Comparison of ENCODE assay signal across 15 cellular contexts in genomic region chr11:18671246-18671645, GRCh38. TPM values are rescaled to one million over a fixed set of nuclear protein-coding genes. Genes with fewer than 3 reads are reported as not detected.
DNase-seq lines count a peak whose midpoint lies in the region; ATAC-seq, FAIRE-seq and TF ChIP-seq lines count a peak whose summit lies in the region.
"Had no signal": no experiment of that assay in that cellular context is flagged by ENCODE, and none has a peak within 500 bp of the region (broad histone marks: within the 10 kb centered on the region; RNA-seq: fewer than 3 reads in every experiment).

No MANE protein-coding gene starts in this region.

- no peaks in the 10 kb centered on the region for H3K36me3 Mint-ChIP-seq in CD4-positive, CD25-positive, alpha-beta regulatory T cell
- H3K36me3 Mint-ChIP-seq in CD8-positive, alpha-beta memory T cell: peaks cover 0 to 3% (median 0%) of the 10 kb centered on the region in 3 donors
- no peaks in the 10 kb centered on the region for H3K36me3 Mint-ChIP-seq in activated T-cell treated with anti-CD3 and anti-CD28 coated beads, Interleukin-2, amount 50 U/mL, for 72 hours (ENCODE audit: insufficient read depth in 2 of 2)
- H3K36me3 Mint-ChIP-seq in stimulated activated naive B cell treated with anti-CD40 and anti-IgM and Interleukin-4, amounts not matched to agents 10 μg/mL and 1 μg/mL and 100 μg/mL, for 72 hours: no peaks in the 10 kb centered on the region
- H3K36me3 Mint-ChIP-seq: mesothelial cell of epicardium had no signal

- no peak for TF ChIP-seq POLR2A in GM12891 (IDR thresholded peaks at IDR 0.05; ENCODE audit: low read depth, low read length)

- H3K4me1 ChIP-seq in CD4-positive, CD25-positive, alpha-beta regulatory T cell (ENCODE audit: control insufficient read depth, insufficient read depth, low read length, poor library complexity, severe bottlenecking): peaks cover 24% of the 10 kb centered on the region
- H3K4me1 ChIP-seq in CD8-positive, alpha-beta memory T cell (ENCODE audit: insufficient read depth, low read length): peaks cover 33% of the 10 kb centered on the region
- peaks cover 24% of the 10 kb centered on the region for H3K4me1 ChIP-seq in foreskin keratinocyte
- H3K4me1 ChIP-seq: colonic mucosa, gastrocnemius medialis, Peyer's patch had no signal

- H3K27me3 Mint-ChIP-seq in CD4-positive, CD25-positive, alpha-beta regulatory T cell: peaks cover 12% of the 10 kb centered on the region
- peaks cover 0 to 1% of the 10 kb centered on the region in 2 donors for H3K27me3 Mint-ChIP-seq in CD8-positive, alpha-beta memory T cell
- no peaks in the 10 kb centered on the region for H3K27me3 Mint-ChIP-seq in activated T-cell treated with anti-CD3 and anti-CD28 coated beads, Interleukin-2, amount 50 U/mL, for 72 hours (ENCODE audit: low read depth)
- H3K27me3 Mint-ChIP-seq in stimulated activated naive B cell treated with anti-CD40 and anti-IgM and Interleukin-4, amounts not matched to agents 10 μg/mL and 1 μg/mL and 100 μg/mL, for 72 hours: peaks cover 16 to 23% of the 10 kb centered on the region in 2 donors

- no peaks in the 10 kb centered on the region for H3K27me3 ChIP-seq in CD4-positive, CD25-positive, alpha-beta regulatory T cell (ENCODE audit: control insufficient read depth, insufficient read depth, low read length)
- no peaks in the 10 kb centered on the region for H3K27me3 ChIP-seq in CD8-positive, alpha-beta memory T cell (ENCODE audit: insufficient read depth, low read length, poor library complexity, severe bottlenecking)
- H3K27me3 ChIP-seq in foreskin keratinocyte: no peaks in the 10 kb centered on the region
- H3K27me3 ChIP-seq: colonic mucosa, gastrocnemius medialis, Peyer's patch had no signal

- CTCF ChIA-PET in CD8-positive, alpha-beta memory T cell (lab: Charles Lee): no interaction called here

- no peaks in the 10 kb centered on the region for H3K9me3 Mint-ChIP-seq in CD4-positive, CD25-positive, alpha-beta regulatory T cell
- H3K9me3 Mint-ChIP-seq in CD8-positive, alpha-beta memory T cell: no peaks in the 10 kb centered on the region
- H3K9me3 Mint-ChIP-seq in activated T-cell treated with anti-CD3 and anti-CD28 coated beads, Interleukin-2, amount 50 U/mL, for 72 hours: no peaks in the 10 kb centered on the region
- no peaks in the 10 kb centered on the region for H3K9me3 Mint-ChIP-seq in stimulated activated naive B cell treated with anti-CD40 and anti-IgM and Interleukin-4, amounts not matched to agents 10 μg/mL and 1 μg/mL and 100 μg/mL, for 72 hours
- H3K9me3 Mint-ChIP-seq: mesothelial cell of epicardium had no signal

- FAIRE-seq in GM12891 (lab: Jason Lieb, UNC): no peak

- ATAC-seq in CD4-positive, CD25-positive, alpha-beta regulatory T cell (ENCODE audit: low read depth in 2 of 2): no peak
- ATAC-seq in activated T-cell treated with anti-CD3 and anti-CD28 coated beads, Interleukin-2, amount 50 U/mL, for 72 hours (replicated peaks in 1 of 2): peak; percentile 27 to 42
- peak; percentile 23 for ATAC-seq in foreskin keratinocyte
- no peak for ATAC-seq in stimulated activated naive B cell treated with anti-CD40 and anti-IgM and Interleukin-4, amounts not matched to agents 10 μg/mL and 1 μg/mL and 100 μg/mL, for 72 hours (replicated peaks)
- ATAC-seq: gastrocnemius medialis, left colon had no signal

- no peak overlapping the region for H3K27ac ChIP-seq in CD4-positive, CD25-positive, alpha-beta regulatory T cell (ENCODE audit: insufficient read depth, low read length, poor library complexity, severe bottlenecking)
- H3K27ac ChIP-seq in CD8-positive, alpha-beta memory T cell (ENCODE audit: low read depth, low read length): no peak overlapping the region
- no peak overlapping the region for H3K27ac ChIP-seq in foreskin keratinocyte
- H3K27ac ChIP-seq: colonic mucosa, gastrocnemius medialis, Peyer's patch, thoracic aorta had no signal

- H3K4me1 Mint-ChIP-seq in CD4-positive, CD25-positive, alpha-beta regulatory T cell: peaks cover 15 to 50% (median 27%) of the 10 kb centered on the region in 4 donors
- H3K4me1 Mint-ChIP-seq in CD8-positive, alpha-beta memory T cell: peaks cover 32 to 47% (median 35%) of the 10 kb centered on the region in 3 donors
- peaks cover 52% of the 10 kb centered on the region for H3K4me1 Mint-ChIP-seq in activated T-cell treated with anti-CD3 and anti-CD28 coated beads, Interleukin-2, amount 50 U/mL, for 72 hours (ENCODE audit: low read depth)
- peaks cover 6 to 8% of the 10 kb centered on the region in 2 donors for H3K4me1 Mint-ChIP-seq in stimulated activated naive B cell treated with anti-CD40 and anti-IgM and Interleukin-4, amounts not matched to agents 10 μg/mL and 1 μg/mL and 100 μg/mL, for 72 hours

- no peak for TF ChIP-seq CTCF in foreskin keratinocyte (conservative IDR thresholded peaks at IDR 0.05)

- no peak overlapping the region for H3K4me3 ChIP-seq in CD4-positive, CD25-positive, alpha-beta regulatory T cell (ENCODE audit: low read depth, low read length)
- no peak overlapping the region for H3K4me3 ChIP-seq in CD8-positive, alpha-beta memory T cell (ENCODE audit: low read length)
- H3K4me3 ChIP-seq: colonic mucosa, gastrocnemius medialis, Peyer's patch, thoracic aorta had no signal

- no peaks in the 10 kb centered on the region for H3K9me3 ChIP-seq in CD4-positive, CD25-positive, alpha-beta regulatory T cell (ENCODE audit: control insufficient read depth in 2 of 2, low read length in 2 of 2)
- no peaks in the 10 kb centered on the region for H3K9me3 ChIP-seq in CD8-positive, alpha-beta memory T cell (ENCODE audit: low read length)
- H3K9me3 ChIP-seq: colonic mucosa, gastrocnemius medialis, Peyer's patch, SK-N-SH, thoracic aorta had no signal

- H3K36me3 ChIP-seq in CD4-positive, CD25-positive, alpha-beta regulatory T cell (ENCODE audit: control insufficient read depth, insufficient read depth, low read length): no peaks in the 10 kb centered on the region
- no peaks in the 10 kb centered on the region for H3K36me3 ChIP-seq in CD8-positive, alpha-beta memory T cell (ENCODE audit: insufficient read depth, low read length)
- H3K36me3 ChIP-seq: colonic mucosa, gastrocnemius medialis, Peyer's patch, thoracic aorta had no signal

- H3K27ac Mint-ChIP-seq in CD4-positive, CD25-positive, alpha-beta regulatory T cell: peak overlapping the region in 2 of 3 donors; percentile 87 to 94
- H3K27ac Mint-ChIP-seq in CD8-positive, alpha-beta memory T cell: peak overlapping the region in 7 of 8 donors; percentile 3 to 85 (median 75)
- peak overlapping the region; percentile 12 for H3K27ac Mint-ChIP-seq in activated T-cell treated with anti-CD3 and anti-CD28 coated beads, Interleukin-2, amount 50 U/mL, for 72 hours
- H3K27ac Mint-ChIP-seq in stimulated activated naive B cell treated with anti-CD40 and anti-IgM and Interleukin-4, amounts not matched to agents 10 μg/mL and 1 μg/mL and 100 μg/mL, for 72 hours: no peak overlapping the region
- H3K27ac Mint-ChIP-seq: mesothelial cell of epicardium had no signal

- H3K4me3 Mint-ChIP-seq in CD4-positive, CD25-positive, alpha-beta regulatory T cell: peak overlapping the region in 3 of 4 donors; percentile 24 to 60 (median 43)
- H3K4me3 Mint-ChIP-seq in CD8-positive, alpha-beta memory T cell: peak overlapping the region in 4 of 7 donors; percentile 8 to 57 (median 18)
- H3K4me3 Mint-ChIP-seq in activated T-cell treated with anti-CD3 and anti-CD28 coated beads, Interleukin-2, amount 50 U/mL, for 72 hours: peak overlapping the region in 1 of 2 donors; percentile 11
- H3K4me3 Mint-ChIP-seq in stimulated activated naive B cell treated with anti-CD40 and anti-IgM and Interleukin-4, amounts not matched to agents 10 μg/mL and 1 μg/mL and 100 μg/mL, for 72 hours: no peak overlapping the region
- H3K4me3 Mint-ChIP-seq: mesothelial cell of epicardium had no signal

- no peak for DNase-seq in CD4-positive, CD25-positive, alpha-beta regulatory T cell
- no peak for DNase-seq in CD8-positive, alpha-beta memory T cell
- DNase-seq in activated T-cell treated with anti-CD3 and anti-CD28 coated beads, Interleukin-2, amount 50 U/mL, for 72 hours: peak in 1 of 2 donors; percentile 17
- DNase-seq in foreskin keratinocyte: no peak
- no peak for DNase-seq in NCI-H2107 treated with DMSO at 0.1 percent for 48 hours (lab: John Stamatoyannopoulos, UW; ENCODE audit: unreplicated experiment)
- DNase-seq in GM12891 (ENCODE audit: insufficient read length, low spot score): no peak
- DNase-seq in stimulated activated naive B cell treated with anti-CD40 and anti-IgM and Interleukin-4, amounts not matched to agents 10 μg/mL and 1 μg/mL and 100 μg/mL, for 72 hours: no peak
- DNase-seq: colonic mucosa, gastrocnemius medialis, left colon, NCI-H1417 treated with DMSO at 0.1 percent for 48 hours, Peyer's patch, SK-N-SH had no signal

- POLR2A ChIA-PET in CD8-positive, alpha-beta memory T cell (lab: Charles Lee): no interaction called here

TF ChIP-seq in GM12891, 5 proteins besides CTCF, POLR2A, EP300 and RAD21 (continues in another document):
- TF ChIP-seq POU2F2 (IDR thresholded peaks at IDR 0.05; ENCODE audit: low read depth, low read length) (no peak), SPI1 (IDR thresholded peaks at IDR 0.05; ENCODE audit: low read depth, low read length) (no peak), POLR2AphosphoS5 (IDR thresholded peaks at IDR 0.05; ENCODE audit: low read depth, low read length) (no peak)

RNA-seq across cellular contexts. Expression of gene TMEM86A, which starts 27.3 kb away (rescaled TPM):
- 4.8 TPM for total RNA-seq in CD4-positive, CD25-positive, alpha-beta regulatory T cell
- polyA plus RNA-seq in CD4-positive, CD25-positive, alpha-beta regulatory T cell: 1 to 10 TPM in 3 of 4 donors, under 1 TPM in 1; 1.00 to 2.2 (median 1.2) TPM
- total RNA-seq in CD8-positive, alpha-beta memory T cell: 1 to 10 TPM; 1.0 to 1.3 TPM
- 0.54 TPM for polyA plus RNA-seq in CD8-positive, alpha-beta memory T cell
- total RNA-seq in activated T-cell treated with anti-CD3 and anti-CD28 coated beads, Interleukin-2, amount 50 U/mL, for 72 hours: 1 to 10 TPM; 1.0 to 1.8 TPM
- 0.71 and 1.3 TPM in 2 replicates for total RNA-seq in foreskin keratinocyte
- 0.71 and 1.7 TPM in 2 replicates for polyA plus RNA-seq in foreskin keratinocyte
- 0.04 TPM for polyA plus RNA-seq in GM12891 (2012; ENCODE audit: low read depth, missing spikeins)

RNA-seq across cellular contexts. Expression of gene SPTY2D1, which starts 37.1 kb away (rescaled TPM):
- total RNA-seq in CD4-positive, CD25-positive, alpha-beta regulatory T cell: 62.0 TPM
- 10 to 100 TPM; 11.2 to 13.5 (median 12.6) TPM for polyA plus RNA-seq in CD4-positive, CD25-positive, alpha-beta regulatory T cell
- total RNA-seq in CD8-positive, alpha-beta memory T cell: 10 to 100 TPM; 23.7 to 27.3 TPM
- polyA plus RNA-seq in CD8-positive, alpha-beta memory T cell: 10.6 TPM
- 10 to 100 TPM; 23.1 to 25.3 TPM for total RNA-seq in activated T-cell treated with anti-CD3 and anti-CD28 coated beads, Interleukin-2, amount 50 U/mL, for 72 hours
- total RNA-seq in foreskin keratinocyte: 18.3 and 19.6 TPM in 2 replicates
- polyA plus RNA-seq in foreskin keratinocyte: 3.7 and 4.1 TPM in 2 replicates
- polyA plus RNA-seq in GM12891 (2012; ENCODE audit: low read depth, missing spikeins): 8.9 TPM

RNA-seq across cellular contexts. Expression of gene IGSF22, which starts 54.7 kb away (rescaled TPM):
- 2.1 TPM for total RNA-seq in CD4-positive, CD25-positive, alpha-beta regulatory T cell
- polyA plus RNA-seq in CD4-positive, CD25-positive, alpha-beta regulatory T cell: 1 to 10 TPM; 2.4 to 6.2 (median 3.4) TPM
- under 1 TPM; 0.20 to 0.33 TPM for total RNA-seq in CD8-positive, alpha-beta memory T cell
- polyA plus RNA-seq in CD8-positive, alpha-beta memory T cell: 6.1 TPM
- under 1 TPM; 0.34 to 0.39 TPM for total RNA-seq in activated T-cell treated with anti-CD3 and anti-CD28 coated beads, Interleukin-2, amount 50 U/mL, for 72 hours
- 0.27 and 0.46 TPM in 2 replicates for total RNA-seq in foreskin keratinocyte
- polyA plus RNA-seq in foreskin keratinocyte: 0.42 and 0.47 TPM in 2 replicates
- polyA plus RNA-seq in GM12891 (2012; ENCODE audit: low read depth, missing spikeins): 0.27 TPM
- total RNA-seq: gastrocnemius medialis, Peyer's patch had no signal

Comparison
In these comparisons a context has a peak if more than half of its experiments do, and no peak if none do; other contexts are left out.
1. ATAC-seq: peak in activated T-cell treated with anti-CD3 and anti-CD28 coated beads, Interleukin-2, amount 50 U/mL, for 72 hours (2 of 2) and foreskin keratinocyte (single experiment); none in CD4-positive, CD25-positive, alpha-beta regulatory T cell (0 of 2) and stimulated activated naive B cell treated with anti-CD40 and anti-IgM and Interleukin-4, amounts not matched to agents 10 μg/mL and 1 μg/mL and 100 μg/mL, for 72 hours (0 of 2).
2. H3K4me3 Mint-ChIP-seq: peak in CD4-positive, CD25-positive, alpha-beta regulatory T cell (3 of 4) and CD8-positive, alpha-beta memory T cell (4 of 7); none in stimulated activated naive B cell treated with anti-CD40 and anti-IgM and Interleukin-4, amounts not matched to agents 10 μg/mL and 1 μg/mL and 100 μg/mL, for 72 hours (0 of 2).